8 cellular contexts compared by ENCODE assay signal in the genomic region with DNA sequence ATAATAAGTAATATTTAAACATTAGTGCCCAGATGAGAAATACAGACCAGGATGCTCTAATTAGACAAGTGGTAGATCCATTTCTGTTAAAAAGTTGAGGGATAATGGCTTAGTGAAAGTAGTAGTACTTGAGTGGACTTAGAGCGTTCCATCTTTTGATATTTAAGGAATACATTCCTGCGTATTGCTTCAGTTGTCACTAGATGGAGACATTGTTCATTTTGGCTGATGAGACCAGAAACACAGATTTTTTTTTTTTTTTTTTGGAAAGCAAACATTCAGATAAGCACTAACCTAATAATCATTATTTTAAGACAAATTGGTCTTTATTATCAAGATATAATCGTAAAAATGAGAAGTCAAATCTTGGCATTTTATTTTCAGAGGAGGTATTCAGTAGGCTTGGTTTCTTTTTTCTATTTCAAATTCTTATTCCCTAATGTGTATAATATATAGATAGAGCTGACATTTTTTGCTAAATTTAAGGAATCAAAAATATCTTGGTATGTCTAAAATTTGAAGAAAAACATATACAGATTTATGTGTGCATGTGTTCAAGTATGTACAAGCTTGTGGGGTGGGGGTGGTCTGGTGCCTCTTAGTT.
DNase-seq lines count a peak whose midpoint lies in the region; TF ChIP-seq lines count a peak whose summit lies in the region.

No MANE protein-coding gene starts in this region.

- H3K36me3 ChIP-seq in brain microvascular endothelial cell (replicated peaks) = peaks cover 8% of the 10 kb centered on the region

- H3K27ac Mint-ChIP-seq in nephron = no peak overlapping the region

- no peak overlapping the region for H3K4me3 ChIP-seq in brain microvascular endothelial cell (ENCODE audit: low read depth, low read length)

- H3K4me1 Mint-ChIP-seq in nephron = no peaks in the 10 kb centered on the region

- DNase-seq in NCI-H2081 (lab: John Stamatoyannopoulos, UW) (peak; percentile 21 to 49), brain microvascular endothelial cell (peak; percentile 22), germinal center (ENCODE audit: low spot score) (no peak), nucleus accumbens (lab: John Stamatoyannopoulos, UW) (no peak), DMS153 (lab: John Stamatoyannopoulos, UW) (no peak)
- DNase-seq in stimulated activated naive CD4-positive, alpha-beta T cell treated with Interleukin-2 at 50 U/mL for 16 hours (lab: John Stamatoyannopoulos, UW) = no peak

- H3K4me3 Mint-ChIP-seq in nephron = no peak overlapping the region

- H3K27me3 Mint-ChIP-seq in nephron (ENCODE audit: low read depth) = no peaks in the 10 kb centered on the region

- H3K9me3 Mint-ChIP-seq in nephron = no peaks in the 10 kb centered on the region

- H3K27ac ChIP-seq in brain microvascular endothelial cell = no peak overlapping the region

- peaks cover 21% of the 10 kb centered on the region for H3K36me3 Mint-ChIP-seq in nephron (ENCODE audit: low read depth)

- TF ChIP-seq CTCF in GM12873 (IDR thresholded peaks at IDR 0.05; ENCODE audit: insufficient read depth, low read depth, low read length, missing control alignments) (peak; percentile 49), brain microvascular endothelial cell (IDR thresholded peaks at IDR 0.05; ENCODE audit: low read depth, low read length, missing control alignments) (peak; percentile 59), nephron (IDR thresholded peaks at IDR 0.05; ENCODE audit: unreplicated experiment in 3 of 3) (peak; percentile 62 to 74 (median 64))

- no peaks in the 10 kb centered on the region for H3K27me3 ChIP-seq in brain microvascular endothelial cell (replicated peaks)

- in situ Hi-C loops in brain microvascular endothelial cell (cut with HindIII; ENCODE audit: low pct_ligation_motif_present, low sequenced_read_pairs) = no loop called here

Comparison
In these comparisons a context has a peak if more than half of its experiments do, and no peak if none do; other contexts are left out.
1. DNase-seq: peak in NCI-H2081 (2 of 2) and brain microvascular endothelial cell (single experiment); none in stimulated activated naive CD4-positive, alpha-beta T cell treated with Interleukin-2 at 50 U/mL for 16 hours (single experiment), germinal center (single experiment), nucleus accumbens (0 of 56) and DMS153 (single experiment).
2. Peak in every context shown above with its lines, with median percentiles within 50 percentile points of each other: CTCF ChIP-seq.